In genomic region chr22:29744902-29745301, GRCh38 we compare ENCODE assay signal across 12 cellular contexts. TPM values are rescaled to one million over a fixed set of nuclear protein-coding genes. Genes with fewer than 3 reads are reported as not detected.
DNase-seq lines count a peak whose midpoint lies in the region; TF ChIP-seq lines count a peak whose summit lies in the region.
"Had no signal": no experiment of that assay in that cellular context is flagged by ENCODE, and none has a peak within 500 bp of the region (broad histone marks: within the 10 kb centered on the region; RNA-seq: fewer than 3 reads in every experiment).

No MANE protein-coding gene starts in this region.

- in situ Hi-C loops in mammary epithelial cell (cut with MboI; ENCODE audit: low sequenced_read_pairs in 2 of 2) = no loop called here

- H2AK5ac ChIP-seq in neuronal stem cell (ENCODE audit: low read depth, low read length) = no peak overlapping the region

- H3K27ac ChIP-seq in mammary epithelial cell (ENCODE audit: insufficient read depth, low read depth, low read length) (no peak overlapping the region), neuronal stem cell (replicated peaks; ENCODE audit: low read length) (no peak overlapping the region)
- H3K27ac ChIP-seq: coronary artery, thoracic aorta had no signal

- BruUV-seq in mammary epithelial cell (replicated peaks; lab: Mats Ljungman, UMichigan) = no TSS peak

- dilution Hi-C loops in mammary epithelial cell (cut with HindIII; ENCODE audit: low sequenced_read_pairs) = no loop called here

- H3K4me2 ChIP-seq in mammary epithelial cell (ENCODE audit: insufficient read depth, low read depth, low read length) (peak overlapping the region; percentile 74), neuronal stem cell (ENCODE audit: insufficient read depth, low read length, poor library complexity, severe bottlenecking) (no peak overlapping the region)

- H2AFZ ChIP-seq in mammary epithelial cell (ENCODE audit: low read depth, low read length) (peak overlapping the region; percentile 71), neuronal stem cell (ENCODE audit: low read length) (no peak overlapping the region)

- no peak overlapping the region for H2BK12ac ChIP-seq in neuronal stem cell (ENCODE audit: low read length)

- intact Hi-C loops in mammary epithelial cell (cut with micrococcal nuclease) = loop anchor here (1.0 kb wide), 1 partner anchor 13 kb away; no protein-coding TSS in a partner anchor

- H3K14ac ChIP-seq in neuronal stem cell (ENCODE audit: low read length) = no peak overlapping the region

- no peak overlapping the region for H2BK120ac ChIP-seq in neuronal stem cell (ENCODE audit: low read depth, low read length)

- H3K79me1 ChIP-seq in neuronal stem cell (ENCODE audit: low read depth, low read length) = no peaks in the 10 kb centered on the region

- H3K23ac ChIP-seq in neuronal stem cell (ENCODE audit: low read depth, low read length, poor library complexity) = peak overlapping the region; percentile 13

- H3K79me2 ChIP-seq in mammary epithelial cell (ENCODE audit: insufficient read depth, low read length) = no peaks in the 10 kb centered on the region

- DNase-seq in DMS53 (lab: John Stamatoyannopoulos, UW) (peak; percentile 78), NCI-H2107 treated with DMSO at 0.1 percent for 48 hours (lab: John Stamatoyannopoulos, UW; ENCODE audit: unreplicated experiment) (peak; percentile 54), mammary epithelial cell (peak; percentile 93), neuronal stem cell (ENCODE audit: low spot score) (no peak), T-helper 1 cell (no peak), GM19240 (ENCODE audit: insufficient read length, low spot score) (no peak)
- no peak for DNase-seq in activated CD4-positive, alpha-beta T cell treated with anti-CD3 and anti-CD28 coated beads for 1 hour
- no peak for DNase-seq in activated effector memory CD4-positive, alpha-beta T cell treated with Interleukin-2 at 50 U/mL for 16 hours
- DNase-seq: naive B cell; stimulated activated CD4-positive, alpha-beta T cell treated with anti-CD3 and anti-CD28 coated beads, Interleukin-4, amount 100 ng/mL, for 1 hour had no signal

- TF ChIP-seq CTCF in mammary epithelial cell (conservative IDR thresholded peaks at IDR 0.05 in 1 of 2, IDR thresholded peaks at IDR 0.05 in 1 of 2; ENCODE audit: extremely low read depth in 1 of 2, insufficient read depth in 1 of 2, low read depth in 1 of 2, low read length in 2 of 2) = no peak

- no peak overlapping the region for H4K8ac ChIP-seq in neuronal stem cell (ENCODE audit: low read depth, low read length)

- no peaks in the 10 kb centered on the region for H3K36me3 ChIP-seq in mammary epithelial cell (ENCODE audit: insufficient read depth, low read length)
- peaks cover 6 to 7% of the 10 kb centered on the region in 2 donors for H3K36me3 ChIP-seq in neuronal stem cell (replicated peaks in 1 of 2; ENCODE audit: control insufficient read depth in 2 of 2, insufficient read depth in 2 of 2, low read length in 2 of 2)

- H4K20me1 ChIP-seq in mammary epithelial cell (ENCODE audit: insufficient read depth, low read length) = no peaks in the 10 kb centered on the region

- no peak overlapping the region for H3K18ac ChIP-seq in neuronal stem cell (ENCODE audit: low read length)

- no peak overlapping the region for H3K9ac ChIP-seq in mammary epithelial cell (ENCODE audit: insufficient read depth, low read length)
- peak overlapping the region; percentile 51 for H3K9ac ChIP-seq in neuronal stem cell (ENCODE audit: low read depth, low read length, poor library complexity)

- H3K4me3 ChIP-seq in mammary epithelial cell (replicated peaks in 1 of 3; ENCODE audit: insufficient read depth in 1 of 3, low read depth in 2 of 3, low read length in 3 of 3) (no peak overlapping the region), neuronal stem cell (ENCODE audit: low read length in 2 of 2) (peak overlapping the region in 1 of 2 donors; percentile 47)
- H3K4me3 ChIP-seq: coronary artery, thoracic aorta had no signal

- CTCF ChIA-PET in mammary epithelial cell (lab: Charles Lee; ENCODE audit: low non-redundant PET) = interaction anchor here (0.8 kb wide), 1 partner anchor 344 kb away, joined by 5 read pairs; no protein-coding TSS in a partner anchor

- 0% methylated on average over 7 of the region's 8 CpGs for WGBS in mammary epithelial cell (ENCODE audit: low coverage, missing lambda C conversion rate)
- no CpG with 5 or more reads among the region's 8 CpGs for WGBS in neuronal stem cell (ENCODE audit: extremely low coverage in 2 of 2, insufficient read length in 2 of 2, insufficient replicate concordance in 1 of 2), 2 donors

- H3K9me3 ChIP-seq in mammary epithelial cell (replicated peaks; ENCODE audit: insufficient read depth, low read length) (no peaks in the 10 kb centered on the region), neuronal stem cell (replicated peaks in 1 of 2; ENCODE audit: control insufficient read depth in 2 of 2, insufficient read depth in 1 of 2, low read depth in 1 of 2, low read length in 2 of 2) (no peaks in the 10 kb centered on the region)
- H3K9me3 ChIP-seq: thoracic aorta had no signal

- no peak overlapping the region for H3K4ac ChIP-seq in neuronal stem cell (ENCODE audit: low read length)

- H4K91ac ChIP-seq in neuronal stem cell (ENCODE audit: low read depth, low read length, poor library complexity) = no peak overlapping the region

- H3K4me1 ChIP-seq in mammary epithelial cell (ENCODE audit: insufficient read depth, low read length) = peaks cover 13% of the 10 kb centered on the region
- no peaks in the 10 kb centered on the region for H3K4me1 ChIP-seq in neuronal stem cell (ENCODE audit: control insufficient read depth in 2 of 2, insufficient read depth in 1 of 2, low read depth in 1 of 2, low read length in 2 of 2)

- H3K27me3 ChIP-seq in mammary epithelial cell (ENCODE audit: insufficient read depth, low read length) (no peaks in the 10 kb centered on the region), neuronal stem cell (ENCODE audit: control insufficient read depth in 3 of 3, insufficient read depth in 3 of 3, low read depth in 1 of 3, low read length in 3 of 3) (no peaks in the 10 kb centered on the region)

- H2BK5ac ChIP-seq in neuronal stem cell (ENCODE audit: low read length) = no peak overlapping the region

- no peak overlapping the region for H2BK15ac ChIP-seq in neuronal stem cell (ENCODE audit: low read length)

RNA-seq across cellular contexts. Expression of gene ZMAT5, which starts 21.9 kb away (rescaled TPM):
- 10 to 100 TPM; 15.3 to 15.5 TPM for total RNA-seq in mammary epithelial cell
- 15.1 TPM for polyA plus RNA-seq in mammary epithelial cell
- 11.3 TPM for polyA minus RNA-seq in mammary epithelial cell
- polyA plus RNA-seq in neuronal stem cell (2013, experiment 1 of 2) = 23.3 TPM
- 23.0 TPM for polyA plus RNA-seq in neuronal stem cell (2013, experiment 2 of 2)

RNA-seq across cellular contexts. Expression of gene UQCR10, which starts 22.3 kb away (rescaled TPM):
- 10 to 100 TPM; 49.3 to 95.2 TPM for total RNA-seq in mammary epithelial cell
- 178 TPM for polyA plus RNA-seq in mammary epithelial cell
- 76.8 TPM for polyA minus RNA-seq in mammary epithelial cell
- 169 TPM for polyA plus RNA-seq in neuronal stem cell (2013, experiment 1 of 2)
- 171 TPM for polyA plus RNA-seq in neuronal stem cell (2013, experiment 2 of 2)

RNA-seq across cellular contexts. Expression of gene CABP7, which starts 25.1 kb away (rescaled TPM):
- under 1 TPM in 1 of 2 donors, not detected in 1; under 0.01 TPM for total RNA-seq in mammary epithelial cell
- polyA plus RNA-seq in mammary epithelial cell = not detected
- polyA minus RNA-seq in mammary epithelial cell = not detected
- 0.04 TPM for polyA plus RNA-seq in neuronal stem cell (2013, experiment 1 of 2)
- 0.04 TPM for polyA plus RNA-seq in neuronal stem cell (2013, experiment 2 of 2)

Comparison
In these comparisons a context has a peak if more than half of its experiments do, and no peak if none do; other contexts are left out.
1. DNase-seq: peak in DMS53 (single experiment), NCI-H2107 treated with DMSO at 0.1 percent for 48 hours (single experiment) and mammary epithelial cell (single experiment); none in neuronal stem cell (single experiment), activated CD4-positive, alpha-beta T cell treated with anti-CD3 and anti-CD28 coated beads for 1 hour (single experiment), activated effector memory CD4-positive, alpha-beta T cell treated with Interleukin-2 at 50 U/mL for 16 hours (single experiment), T-helper 1 cell (0 of 5) and GM19240 (single experiment).